ENCODE assay signal across 2 cellular contexts in the genomic region with DNA sequence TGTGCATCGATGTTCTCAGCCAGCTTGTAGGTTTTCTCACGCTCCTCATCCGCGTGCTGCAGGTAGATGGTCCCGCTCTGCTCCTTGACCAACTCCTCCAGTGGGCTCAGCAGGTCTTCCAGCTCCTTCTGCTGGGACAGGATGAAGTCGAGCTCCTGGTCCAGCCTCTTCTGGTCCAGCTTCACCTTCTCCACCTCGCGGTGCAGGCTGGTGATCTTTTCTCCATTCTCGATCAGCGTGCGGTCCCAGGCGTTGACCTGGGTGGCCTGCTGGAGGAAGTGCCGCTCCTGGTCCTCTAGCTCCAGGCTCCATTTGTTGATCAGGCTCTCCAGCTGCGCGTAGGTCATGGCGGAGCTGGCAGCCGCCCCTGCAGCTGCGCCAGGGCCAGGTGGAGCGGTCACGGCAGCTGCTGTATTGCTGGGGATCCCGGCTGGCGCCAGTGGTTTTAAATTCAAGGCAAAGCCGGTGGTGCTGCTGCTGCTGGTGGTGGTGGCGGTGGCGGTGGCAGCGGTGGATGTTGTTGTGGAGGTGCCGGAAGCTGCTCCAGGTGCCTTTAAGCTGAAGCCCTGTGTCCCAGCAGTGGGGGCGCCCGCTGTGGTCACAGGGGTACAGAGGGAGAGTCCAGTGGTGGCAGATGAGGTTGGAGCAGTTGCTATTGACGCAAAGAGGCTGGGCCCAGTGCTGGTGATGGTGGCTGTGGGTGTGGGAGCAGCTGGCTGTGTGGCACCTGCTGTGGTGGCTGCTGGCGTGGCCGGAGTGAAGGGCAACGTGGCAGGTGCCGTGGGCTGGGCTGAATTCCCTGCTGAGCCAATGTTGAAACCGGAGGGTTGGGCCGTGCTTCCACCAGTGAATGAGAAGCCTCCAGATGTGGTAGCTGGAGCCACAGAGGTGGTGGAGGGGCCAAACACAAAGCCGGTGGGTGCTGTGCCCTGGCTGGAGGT.
A peak's percentile ranks its signal among the peaks of the same experiment; 100 is the strongest.
TF ChIP-seq lines count a peak whose summit lies in the region.

No MANE protein-coding gene starts in this region.

TF ChIP-seq in HEK293, 187 proteins besides CTCF, POLR2A, EP300 and RAD21:
- TF ChIP-seq PRDM10 (tag by site-specific recombination; IDR thresholded peaks at IDR 0.05) (no peak), ZNF394 (tag by site-specific recombination; IDR thresholded peaks at IDR 0.05; ENCODE audit: borderline replicate concordance) (0 out of 2 replicates have a peak, but pooled peaks have one; percentile 16), MZF1 (tag by site-specific recombination; IDR thresholded peaks at IDR 0.05; ENCODE audit: borderline replicate concordance) (no peak), ZNF24 (tag by site-specific recombination; IDR thresholded peaks at IDR 0.05) (no peak), IKZF3 (tag by site-specific recombination; IDR thresholded peaks at IDR 0.05) (no peak)

TF ChIP-seq in endothelial cell of umbilical vein, 7 proteins besides CTCF, POLR2A, EP300 and RAD21:
- no peak for TF ChIP-seq EZH2 (IDR thresholded peaks at IDR 0.05; ENCODE audit: borderline replicate concordance, low read depth, low read length, severe bottlenecking)
- no peak for TF ChIP-seq JUN (IDR thresholded peaks at IDR 0.05; ENCODE audit: borderline replicate concordance, insufficient read depth, insufficient read length, low read depth)
- TF ChIP-seq FOS (IDR thresholded peaks at IDR 0.05; ENCODE audit: borderline replicate concordance, insufficient read depth, low read length): no peak
- no peak for TF ChIP-seq GATA2 (IDR thresholded peaks at IDR 0.05; ENCODE audit: insufficient read depth, insufficient read length, low read depth, low read length)
- no peak for TF ChIP-seq POLR2AphosphoS5 (IDR thresholded peaks at IDR 0.05; ENCODE audit: insufficient read depth, low read depth, low read length)
- no peak for TF ChIP-seq MYC (IDR thresholded peaks at IDR 0.05; ENCODE audit: low read depth, low read length)
- no peak for TF ChIP-seq MAX (IDR thresholded peaks at IDR 0.05; ENCODE audit: insufficient read depth, insufficient read length)
